In the genomic region with DNA sequence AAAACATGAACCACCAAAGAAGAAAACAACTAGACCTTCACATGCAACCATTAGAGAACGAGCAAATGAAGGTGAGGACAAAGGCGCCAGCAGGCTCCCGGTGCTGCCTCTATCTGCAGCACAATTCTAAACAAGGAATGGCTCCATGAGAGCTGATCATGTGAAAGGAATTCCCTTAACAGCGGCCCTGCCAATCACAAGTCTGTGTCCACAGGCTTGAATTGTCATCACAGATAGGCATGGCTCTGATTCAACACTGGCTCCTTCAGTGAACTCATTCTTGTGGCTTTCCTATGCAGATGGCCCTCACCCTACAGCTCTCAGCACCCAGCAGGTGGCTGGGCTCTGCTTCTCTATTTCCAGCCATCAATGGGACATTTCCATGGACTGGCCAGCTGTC, we compare ENCODE assay signal across 11 cellular contexts. TPM values are rescaled to one million over a fixed set of nuclear protein-coding genes. Genes with fewer than 3 reads are reported as not detected.
DNase-seq lines count a peak whose midpoint lies in the region; ATAC-seq and TF ChIP-seq lines count a peak whose summit lies in the region.
"Had no signal": no experiment of that assay in that cellular context is flagged by ENCODE, and none has a peak within 500 bp of the region (broad histone marks: within the 10 kb centered on the region; RNA-seq: fewer than 3 reads in every experiment).

No MANE protein-coding gene starts in this region.

- DNase-seq in H7 (peak; percentile 39), RPMI7951 (ENCODE audit: low read depth) (peak; percentile 94), fibroblast of villous mesenchyme (ENCODE audit: low read depth) (peak; percentile 78), retina (peak; percentile 41), germinal center (ENCODE audit: low spot score) (no peak), GM10248 (ENCODE audit: extremely low spot score) (no peak)
- DNase-seq: activated B cell treated with CpG ODN at 0.5 μM for 24 hours had no signal

- CTCF ChIA-PET in GM10248 (lab: Yijun Ruan, JAX) = interaction anchor here (0.8 to 1.6 kb wide), 2 partner anchors 12 to 47 kb away, joined by 3 to 5 read pairs; no protein-coding TSS in a partner anchor

- POLR2A ChIA-PET in GM10248 (lab: Yijun Ruan, JAX) = no interaction called here

- no peaks in the 10 kb centered on the region; the same call in 1 of the 2 replicates for H3K36me3 ChIP-seq in H7 (replicated peaks; ENCODE audit: control insufficient read depth, insufficient read depth, low read length)
- H3K36me3 ChIP-seq: neutrophil had no signal

- H3K4me3 ChIP-seq in H7 (ENCODE audit: insufficient read depth, low read depth, low read length) (no peak overlapping the region), fibroblast of villous mesenchyme (ENCODE audit: low read depth, low read length) (no peak overlapping the region)
- H3K4me3 ChIP-seq: suprapubic skin had no signal

- TF ChIP-seq CTCF in fibroblast of villous mesenchyme (IDR thresholded peaks at IDR 0.05; ENCODE audit: insufficient read depth, low read depth, low read length) = no peak
- no peak for TF ChIP-seq CTCF in GM10248 (IDR thresholded peaks at IDR 0.05; ENCODE audit: control extremely low read depth, extremely low read depth, low read depth, missing control alignments)

- no peak for ATAC-seq in HG02610 (IDR thresholded peaks at IDR 0.05; ENCODE audit: unreplicated experiment)
- ATAC-seq in GM21717 (IDR thresholded peaks at IDR 0.05; ENCODE audit: unreplicated experiment) = no peak

- H3K27me3 ChIP-seq in H7 (ENCODE audit: control insufficient read depth, insufficient read depth, low read length) = no peaks in the 10 kb centered on the region
- H3K27me3 ChIP-seq: neutrophil, suprapubic skin had no signal

RNA-seq across cellular contexts. Expression of a gene that starts 36.3 kb away (rescaled TPM):
- 61.0 and 77.2 TPM in 2 replicates for total RNA-seq in H7 (2014; rRNA removed; shearing (Covaris generic))
- 147 and 157 TPM in 2 replicates for total RNA-seq in RPMI7951 (2014; rRNA removed; shearing (Covaris generic))
- 438 and 483 TPM in 2 replicates for total RNA-seq in fibroblast of villous mesenchyme
- total RNA-seq: activated B cell treated with CpG ODN at 0.5 μM for 24 hours had no signal

Comparison
In these comparisons a context has a peak if more than half of its experiments do, and no peak if none do; other contexts are left out.
1. DNase-seq: peak in H7 (single experiment), RPMI7951 (single experiment), fibroblast of villous mesenchyme (single experiment) and retina (single experiment); none in germinal center (single experiment) and GM10248 (single experiment).